In the genomic region with DNA sequence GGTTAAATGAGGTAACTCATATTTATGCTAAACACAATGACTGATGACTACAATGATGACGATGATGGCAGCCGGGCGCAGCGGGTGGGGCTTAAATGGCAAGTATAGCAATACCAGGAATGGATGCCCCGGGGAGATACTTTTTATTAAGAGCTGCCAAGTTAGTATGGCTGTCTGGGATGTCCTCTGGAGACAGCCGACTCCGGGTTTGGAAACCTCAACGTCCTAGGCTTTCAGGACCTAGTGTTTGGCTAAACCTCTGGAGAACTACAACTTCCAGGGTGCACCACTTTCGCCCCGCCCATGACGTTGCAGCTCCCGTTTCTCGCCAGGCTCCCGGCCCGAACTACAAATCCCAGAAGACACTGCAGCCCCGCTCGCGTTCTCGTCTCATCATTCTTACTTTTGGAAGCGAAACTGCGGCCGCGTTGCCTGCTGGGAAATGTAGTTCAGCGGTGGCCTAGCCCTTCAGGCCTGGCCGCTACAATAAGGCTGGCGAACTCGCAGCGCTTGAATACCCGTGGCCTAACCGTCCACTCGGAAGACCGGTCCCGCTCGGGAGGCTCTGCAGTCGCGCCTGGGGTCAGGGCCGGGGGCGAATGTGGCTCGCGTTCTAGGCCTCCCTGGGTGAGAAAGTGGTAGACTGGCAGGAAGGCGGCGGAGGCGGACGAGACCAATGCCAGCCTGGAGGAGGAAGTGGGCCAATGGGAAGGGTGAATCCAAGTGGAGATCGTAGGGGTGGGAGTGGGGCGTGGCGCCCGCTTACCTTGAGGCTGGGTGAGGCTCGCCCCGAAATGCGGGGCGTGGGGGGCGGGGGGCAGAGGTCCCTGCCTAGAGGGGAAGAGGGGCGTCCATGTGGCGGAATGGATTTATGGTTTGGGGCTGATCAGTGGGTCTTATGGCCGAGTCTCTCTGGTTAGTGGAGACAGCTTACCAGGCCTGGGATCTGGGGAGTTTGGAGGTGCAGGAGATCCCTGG, we compare ENCODE assay signal across 1 cellular context.
TF ChIP-seq lines count a peak whose summit lies in the region.

A gene (plus strand): TSS at position 463 of the 978 bp plus-strand sequence. CDS start 2,221 bp downstream, outside the sequence.

TF ChIP-seq in HepG2, 621 proteins besides CTCF, POLR2A, EP300 and RAD21 (continued from another document and continues in another):
- no peak for TF ChIP-seq ZNF337 (CRISPR knock-in tag; IDR thresholded peaks at IDR 0.05; ENCODE audit: borderline replicate concordance, low read depth)
- peak; percentile 67 for TF ChIP-seq AGO1 (IDR thresholded peaks at IDR 0.05; ENCODE audit: low read depth, low read length, poor library complexity, severe bottlenecking)
- TF ChIP-seq, protein P1, sequence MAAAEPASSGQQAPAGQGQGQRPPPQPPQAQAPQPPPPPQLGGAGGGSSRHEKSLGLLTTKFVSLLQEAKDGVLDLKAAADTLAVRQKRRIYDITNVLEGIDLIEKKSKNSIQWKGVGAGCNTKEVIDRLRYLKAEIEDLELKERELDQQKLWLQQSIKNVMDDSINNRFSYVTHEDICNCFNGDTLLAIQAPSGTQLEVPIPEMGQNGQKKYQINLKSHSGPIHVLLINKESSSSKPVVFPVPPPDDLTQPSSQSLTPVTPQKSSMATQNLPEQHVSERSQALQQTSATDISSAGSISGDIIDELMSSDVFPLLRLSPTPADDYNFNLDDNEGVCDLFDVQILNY (CRISPR knock-in tag; conservative IDR thresholded peaks at IDR 0.05) = no peak
- TF ChIP-seq, protein P2, sequence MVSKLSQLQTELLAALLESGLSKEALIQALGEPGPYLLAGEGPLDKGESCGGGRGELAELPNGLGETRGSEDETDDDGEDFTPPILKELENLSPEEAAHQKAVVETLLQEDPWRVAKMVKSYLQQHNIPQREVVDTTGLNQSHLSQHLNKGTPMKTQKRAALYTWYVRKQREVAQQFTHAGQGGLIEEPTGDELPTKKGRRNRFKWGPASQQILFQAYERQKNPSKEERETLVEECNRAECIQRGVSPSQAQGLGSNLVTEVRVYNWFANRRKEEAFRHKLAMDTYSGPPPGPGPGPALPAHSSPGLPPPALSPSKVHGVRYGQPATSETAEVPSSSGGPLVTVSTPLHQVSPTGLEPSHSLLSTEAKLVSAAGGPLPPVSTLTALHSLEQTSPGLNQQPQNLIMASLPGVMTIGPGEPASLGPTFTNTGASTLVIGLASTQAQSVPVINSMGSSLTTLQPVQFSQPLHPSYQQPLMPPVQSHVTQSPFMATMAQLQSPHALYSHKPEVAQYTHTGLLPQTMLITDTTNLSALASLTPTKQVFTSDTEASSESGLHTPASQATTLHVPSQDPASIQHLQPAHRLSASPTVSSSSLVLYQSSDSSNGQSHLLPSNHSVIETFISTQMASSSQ (IDR thresholded peaks at IDR 0.05; ENCODE audit: low read depth) = 0 out of 2 replicates have a peak, but pooled peaks have one; percentile 37
- TF ChIP-seq, protein P2 (CRISPR knock-in tag; IDR thresholded peaks at IDR 0.05; ENCODE audit: borderline replicate concordance) = no peak; the same call in 1 of the 2 replicates
- peak; percentile 68; the same call in 1 of the 2 replicates for TF ChIP-seq RARG (CRISPR knock-in tag; IDR thresholded peaks at IDR 0.05; ENCODE audit: low read depth)
- TF ChIP-seq PCBP2 (optimal IDR thresholded peaks at IDR 0.05; ENCODE audit: low read depth, low read length, poor library complexity, severe bottlenecking) = no peak
- TF ChIP-seq, protein P3, sequence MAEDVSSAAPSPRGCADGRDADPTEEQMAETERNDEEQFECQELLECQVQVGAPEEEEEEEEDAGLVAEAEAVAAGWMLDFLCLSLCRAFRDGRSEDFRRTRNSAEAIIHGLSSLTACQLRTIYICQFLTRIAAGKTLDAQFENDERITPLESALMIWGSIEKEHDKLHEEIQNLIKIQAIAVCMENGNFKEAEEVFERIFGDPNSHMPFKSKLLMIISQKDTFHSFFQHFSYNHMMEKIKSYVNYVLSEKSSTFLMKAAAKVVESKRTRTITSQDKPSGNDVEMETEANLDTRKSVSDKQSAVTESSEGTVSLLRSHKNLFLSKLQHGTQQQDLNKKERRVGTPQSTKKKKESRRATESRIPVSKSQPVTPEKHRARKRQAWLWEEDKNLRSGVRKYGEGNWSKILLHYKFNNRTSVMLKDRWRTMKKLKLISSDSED (CRISPR knock-in tag; IDR thresholded peaks at IDR 0.05) = no peak
- TF ChIP-seq TSC22D2 (CRISPR knock-in tag; IDR thresholded peaks at IDR 0.05; ENCODE audit: borderline replicate concordance) = peak; percentile 95; the same call in 1 of the 2 replicates
- TF ChIP-seq, protein P4, sequence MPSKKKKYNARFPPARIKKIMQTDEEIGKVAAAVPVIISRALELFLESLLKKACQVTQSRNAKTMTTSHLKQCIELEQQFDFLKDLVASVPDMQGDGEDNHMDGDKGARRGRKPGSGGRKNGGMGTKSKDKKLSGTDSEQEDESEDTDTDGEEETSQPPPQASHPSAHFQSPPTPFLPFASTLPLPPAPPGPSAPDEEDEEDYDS (CRISPR knock-in tag; IDR thresholded peaks at IDR 0.05) = peak; percentile 79
- TF ChIP-seq KLF11 (CRISPR knock-in tag; IDR thresholded peaks at IDR 0.05) = 0 out of 2 replicates have a peak, but pooled peaks have one; percentile 75
- TF ChIP-seq, protein P5, sequence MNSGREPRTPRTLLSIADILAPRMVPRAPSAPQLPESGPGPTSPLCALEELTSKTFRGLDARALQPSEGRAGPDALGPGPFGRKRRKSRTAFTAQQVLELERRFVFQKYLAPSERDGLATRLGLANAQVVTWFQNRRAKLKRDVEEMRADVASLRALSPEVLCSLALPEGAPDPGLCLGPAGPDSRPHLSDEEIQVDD (CRISPR knock-in tag; IDR thresholded peaks at IDR 0.05; ENCODE audit: borderline replicate concordance) = peak; percentile 79; the same call in 1 of the 2 replicates
- TF ChIP-seq, protein P6, sequence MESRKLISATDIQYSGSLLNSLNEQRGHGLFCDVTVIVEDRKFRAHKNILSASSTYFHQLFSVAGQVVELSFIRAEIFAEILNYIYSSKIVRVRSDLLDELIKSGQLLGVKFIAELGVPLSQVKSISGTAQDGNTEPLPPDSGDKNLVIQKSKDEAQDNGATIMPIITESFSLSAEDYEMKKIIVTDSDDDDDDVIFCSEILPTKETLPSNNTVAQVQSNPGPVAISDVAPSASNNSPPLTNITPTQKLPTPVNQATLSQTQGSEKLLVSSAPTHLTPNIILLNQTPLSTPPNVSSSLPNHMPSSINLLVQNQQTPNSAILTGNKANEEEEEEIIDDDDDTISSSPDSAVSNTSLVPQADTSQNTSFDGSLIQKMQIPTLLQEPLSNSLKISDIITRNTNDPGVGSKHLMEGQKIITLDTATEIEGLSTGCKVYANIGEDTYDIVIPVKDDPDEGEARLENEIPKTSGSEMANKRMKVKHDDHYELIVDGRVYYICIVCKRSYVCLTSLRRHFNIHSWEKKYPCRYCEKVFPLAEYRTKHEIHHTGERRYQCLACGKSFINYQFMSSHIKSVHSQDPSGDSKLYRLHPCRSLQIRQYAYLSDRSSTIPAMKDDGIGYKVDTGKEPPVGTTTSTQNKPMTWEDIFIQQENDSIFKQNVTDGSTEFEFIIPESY (CRISPR knock-in tag; IDR thresholded peaks at IDR 0.05) = peak; percentile 40; the same call in 1 of the 2 replicates
- TF ChIP-seq, protein P7, sequence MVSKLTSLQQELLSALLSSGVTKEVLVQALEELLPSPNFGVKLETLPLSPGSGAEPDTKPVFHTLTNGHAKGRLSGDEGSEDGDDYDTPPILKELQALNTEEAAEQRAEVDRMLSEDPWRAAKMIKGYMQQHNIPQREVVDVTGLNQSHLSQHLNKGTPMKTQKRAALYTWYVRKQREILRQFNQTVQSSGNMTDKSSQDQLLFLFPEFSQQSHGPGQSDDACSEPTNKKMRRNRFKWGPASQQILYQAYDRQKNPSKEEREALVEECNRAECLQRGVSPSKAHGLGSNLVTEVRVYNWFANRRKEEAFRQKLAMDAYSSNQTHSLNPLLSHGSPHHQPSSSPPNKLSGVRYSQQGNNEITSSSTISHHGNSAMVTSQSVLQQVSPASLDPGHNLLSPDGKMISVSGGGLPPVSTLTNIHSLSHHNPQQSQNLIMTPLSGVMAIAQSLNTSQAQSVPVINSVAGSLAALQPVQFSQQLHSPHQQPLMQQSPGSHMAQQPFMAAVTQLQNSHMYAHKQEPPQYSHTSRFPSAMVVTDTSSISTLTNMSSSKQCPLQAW (CRISPR knock-in tag; IDR thresholded peaks at IDR 0.05) = peak; percentile 96
- no peak for TF ChIP-seq CENPT (CRISPR knock-in tag; IDR thresholded peaks at IDR 0.05; ENCODE audit: low read depth)
- TF ChIP-seq, protein P8, sequence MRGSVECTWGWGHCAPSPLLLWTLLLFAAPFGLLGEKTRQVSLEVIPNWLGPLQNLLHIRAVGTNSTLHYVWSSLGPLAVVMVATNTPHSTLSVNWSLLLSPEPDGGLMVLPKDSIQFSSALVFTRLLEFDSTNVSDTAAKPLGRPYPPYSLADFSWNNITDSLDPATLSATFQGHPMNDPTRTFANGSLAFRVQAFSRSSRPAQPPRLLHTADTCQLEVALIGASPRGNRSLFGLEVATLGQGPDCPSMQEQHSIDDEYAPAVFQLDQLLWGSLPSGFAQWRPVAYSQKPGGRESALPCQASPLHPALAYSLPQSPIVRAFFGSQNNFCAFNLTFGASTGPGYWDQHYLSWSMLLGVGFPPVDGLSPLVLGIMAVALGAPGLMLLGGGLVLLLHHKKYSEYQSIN (CRISPR knock-in tag; IDR thresholded peaks at IDR 0.05; ENCODE audit: borderline replicate concordance) = no peak
- TF ChIP-seq, protein P9, sequence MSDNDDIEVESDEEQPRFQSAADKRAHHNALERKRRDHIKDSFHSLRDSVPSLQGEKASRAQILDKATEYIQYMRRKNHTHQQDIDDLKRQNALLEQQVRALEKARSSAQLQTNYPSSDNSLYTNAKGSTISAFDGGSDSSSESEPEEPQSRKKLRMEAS (IDR thresholded peaks at IDR 0.05) = peak; percentile 74; the same call in 1 of the 2 replicates
- peak; percentile 94 for TF ChIP-seq ZNF720 (CRISPR knock-in tag; IDR thresholded peaks at IDR 0.05)
- TF ChIP-seq CCAR2 (optimal IDR thresholded peaks at IDR 0.05; ENCODE audit: low read depth, low read length) = no peak
- TF ChIP-seq ZNF460 (CRISPR knock-in tag; IDR thresholded peaks at IDR 0.05; ENCODE audit: borderline replicate concordance) = no peak
- peak; percentile 90; the same call in 1 of the 2 replicates for TF ChIP-seq ZNF138 (CRISPR knock-in tag; IDR thresholded peaks at IDR 0.05; ENCODE audit: low read depth)
- TF ChIP-seq ZNF7 (CRISPR knock-in tag; IDR thresholded peaks at IDR 0.05) = peak; percentile 32; the same call in 1 of the 2 replicates
- peak; percentile 9; the same call in 1 of the 2 replicates for TF ChIP-seq STAT5B (CRISPR knock-in tag; IDR thresholded peaks at IDR 0.05)
- TF ChIP-seq, protein P10, sequence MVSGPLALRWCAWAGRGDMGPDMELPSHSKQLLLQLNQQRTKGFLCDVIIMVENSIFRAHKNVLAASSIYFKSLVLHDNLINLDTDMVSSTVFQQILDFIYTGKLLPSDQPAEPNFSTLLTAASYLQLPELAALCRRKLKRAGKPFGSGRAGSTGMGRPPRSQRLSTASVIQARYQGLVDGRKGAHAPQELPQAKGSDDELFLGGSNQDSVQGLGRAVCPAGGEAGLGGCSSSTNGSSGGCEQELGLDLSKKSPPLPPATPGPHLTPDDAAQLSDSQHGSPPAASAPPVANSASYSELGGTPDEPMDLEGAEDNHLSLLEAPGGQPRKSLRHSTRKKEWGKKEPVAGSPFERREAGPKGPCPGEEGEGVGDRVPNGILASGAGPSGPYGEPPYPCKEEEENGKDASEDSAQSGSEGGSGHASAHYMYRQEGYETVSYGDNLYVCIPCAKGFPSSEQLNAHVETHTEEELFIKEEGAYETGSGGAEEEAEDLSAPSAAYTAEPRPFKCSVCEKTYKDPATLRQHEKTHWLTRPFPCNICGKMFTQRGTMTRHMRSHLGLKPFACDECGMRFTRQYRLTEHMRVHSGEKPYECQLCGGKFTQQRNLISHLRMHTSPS (CRISPR knock-in tag; IDR thresholded peaks at IDR 0.05; ENCODE audit: low read depth) = 0 out of 2 replicates have a peak, but pooled peaks have one; percentile 56
- TF ChIP-seq RXRA (CRISPR knock-in tag; IDR thresholded peaks at IDR 0.05) = peak; percentile 79
- no peak for TF ChIP-seq MTA3 (CRISPR knock-in tag; IDR thresholded peaks at IDR 0.05)
- TF ChIP-seq KLF16 (CRISPR knock-in tag; IDR thresholded peaks at IDR 0.05) = peak in 1 of 2 experiments; percentile 84; a peak in 2 of 4 replicates
- TF ChIP-seq ZNF34 (CRISPR knock-in tag; IDR thresholded peaks at IDR 0.05; ENCODE audit: borderline replicate concordance) = 0 out of 2 replicates have a peak, but pooled peaks have one; percentile 60
- peak; percentile 70; the same call in 1 of the 2 replicates for TF ChIP-seq ZNF782 (CRISPR knock-in tag; IDR thresholded peaks at IDR 0.05; ENCODE audit: borderline replicate concordance)
- TF ChIP-seq, protein P11, sequence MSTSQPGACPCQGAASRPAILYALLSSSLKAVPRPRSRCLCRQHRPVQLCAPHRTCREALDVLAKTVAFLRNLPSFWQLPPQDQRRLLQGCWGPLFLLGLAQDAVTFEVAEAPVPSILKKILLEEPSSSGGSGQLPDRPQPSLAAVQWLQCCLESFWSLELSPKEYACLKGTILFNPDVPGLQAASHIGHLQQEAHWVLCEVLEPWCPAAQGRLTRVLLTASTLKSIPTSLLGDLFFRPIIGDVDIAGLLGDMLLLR (CRISPR knock-in tag; IDR thresholded peaks at IDR 0.05) = peak; percentile 93; the same call in 1 of the 2 replicates
- no peak for TF ChIP-seq KDM6A (CRISPR knock-in tag; IDR thresholded peaks at IDR 0.05; ENCODE audit: low read depth)
- no peak for TF ChIP-seq RCOR2 (CRISPR knock-in tag; IDR thresholded peaks at IDR 0.05)
- TF ChIP-seq, protein P12, sequence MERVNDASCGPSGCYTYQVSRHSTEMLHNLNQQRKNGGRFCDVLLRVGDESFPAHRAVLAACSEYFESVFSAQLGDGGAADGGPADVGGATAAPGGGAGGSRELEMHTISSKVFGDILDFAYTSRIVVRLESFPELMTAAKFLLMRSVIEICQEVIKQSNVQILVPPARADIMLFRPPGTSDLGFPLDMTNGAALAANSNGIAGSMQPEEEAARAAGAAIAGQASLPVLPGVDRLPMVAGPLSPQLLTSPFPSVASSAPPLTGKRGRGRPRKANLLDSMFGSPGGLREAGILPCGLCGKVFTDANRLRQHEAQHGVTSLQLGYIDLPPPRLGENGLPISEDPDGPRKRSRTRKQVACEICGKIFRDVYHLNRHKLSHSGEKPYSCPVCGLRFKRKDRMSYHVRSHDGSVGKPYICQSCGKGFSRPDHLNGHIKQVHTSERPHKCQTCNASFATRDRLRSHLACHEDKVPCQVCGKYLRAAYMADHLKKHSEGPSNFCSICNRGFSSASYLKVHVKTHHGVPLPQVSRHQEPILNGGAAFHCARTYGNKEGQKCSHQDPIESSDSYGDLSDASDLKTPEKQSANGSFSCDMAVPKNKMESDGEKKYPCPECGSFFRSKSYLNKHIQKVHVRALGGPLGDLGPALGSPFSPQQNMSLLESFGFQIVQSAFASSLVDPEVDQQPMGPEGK (CRISPR knock-in tag; IDR thresholded peaks at IDR 0.05) = 0 out of 2 replicates have a peak, but pooled peaks have one; percentile 24
